Comparison of ENCODE assay signal across 8 cellular contexts in genomic region chr4:184745747-184746531, GRCh38. TPM values are rescaled to one million over a fixed set of nuclear protein-coding genes. Genes with fewer than 3 reads are reported as not detected.
A peak's percentile ranks its signal among the peaks of the same experiment; 100 is the strongest.
DNase-seq lines count a peak whose midpoint lies in the region; ATAC-seq, FAIRE-seq and TF ChIP-seq lines count a peak whose summit lies in the region.

No MANE protein-coding gene starts in this region.

- H3K36me3 ChIP-seq in GM23338 (ENCODE audit: insufficient read depth): no peaks in the 10 kb centered on the region
- H3K36me3 ChIP-seq in body of pancreas (replicated peaks in 1 of 2; ENCODE audit: insufficient read depth in 1 of 2, low read depth in 2 of 2): no peaks in the 10 kb centered on the region
- H3K36me3 ChIP-seq in smooth muscle cell (ENCODE audit: low read depth): no peaks in the 10 kb centered on the region

- H3K27me3 ChIP-seq in GM23338 (ENCODE audit: insufficient read depth) (no peaks in the 10 kb centered on the region), body of pancreas (no peaks in the 10 kb centered on the region), smooth muscle cell (ENCODE audit: low read depth) (no peaks in the 10 kb centered on the region)

- no peak overlapping the region for H3K4me3 ChIP-seq in GM23338
- no peak overlapping the region for H3K4me3 ChIP-seq in body of pancreas
- H3K4me3 ChIP-seq in smooth muscle cell: no peak overlapping the region

- H3K9ac ChIP-seq in smooth muscle cell (ENCODE audit: low read depth): no peak overlapping the region

- intact Hi-C loops in body of pancreas (cut with DNase I): loop anchor here (5.0 kb wide), 1 partner anchor 236 kb away; no protein-coding TSS in a partner anchor

- H3K4me1 ChIP-seq in GM23338 (ENCODE audit: insufficient read depth): peaks cover 33% of the 10 kb centered on the region
- H3K4me1 ChIP-seq in body of pancreas: peaks cover 38% of the 10 kb centered on the region
- peaks cover 8% of the 10 kb centered on the region for H3K4me1 ChIP-seq in smooth muscle cell (ENCODE audit: low read depth)

- ATAC-seq in GM23338 (peak; percentile 39), body of pancreas (peak; percentile 67), HG03108 (IDR thresholded peaks at IDR 0.05; ENCODE audit: unreplicated experiment) (no peak)

- 20 to 21% methylated on average over 12 of the region's 12 CpGs for WGBS in body of pancreas, 2 donors
- 40% methylated on average over 12 of the region's 12 CpGs for WGBS in smooth muscle cell (ENCODE audit: low lambda C conversion rate)

- H3K4me1 Mint-ChIP-seq in GM23338: peaks cover 43% of the 10 kb centered on the region

- peak; percentile 84 to 87 for TF ChIP-seq CTCF in GM23338 (conservative IDR thresholded peaks at IDR 0.05; ENCODE audit: low read depth in 2 of 2)
- peak; percentile 38 to 87 (median 82) for TF ChIP-seq CTCF in body of pancreas (IDR thresholded peaks at IDR 0.05)
- TF ChIP-seq CTCF in smooth muscle cell (IDR thresholded peaks at IDR 0.05; ENCODE audit: borderline replicate concordance, insufficient read depth, poor library complexity, severe bottlenecking): peak; percentile 73

- peak; percentile 56 for DNase-seq in COR-L47 (lab: John Stamatoyannopoulos, UW)
- peak; percentile 90 for DNase-seq in GM23338 (ENCODE audit: low spot score)
- DNase-seq in NCI-H2029 (lab: John Stamatoyannopoulos, UW): peak; percentile 23
- peak; percentile 81 to 86 (median 84) for DNase-seq in body of pancreas
- peak; percentile 73 for DNase-seq in iPS-NIHi7 (ENCODE audit: extremely low spot score)
- no peak for DNase-seq in smooth muscle cell (lab: John Stamatoyannopoulos, UW; ENCODE audit: unreplicated experiment)

- H3K9me3 Mint-ChIP-seq in GM23338: peaks cover 15% of the 10 kb centered on the region

- H4K20me1 ChIP-seq in GM23338 (replicated peaks; ENCODE audit: insufficient read depth): no peaks in the 10 kb centered on the region
- no peaks in the 10 kb centered on the region for H4K20me1 ChIP-seq in smooth muscle cell (ENCODE audit: low read depth)

- no peak overlapping the region for H3K4me2 ChIP-seq in GM23338
- peak overlapping the region; percentile 59 for H3K4me2 ChIP-seq in smooth muscle cell

- peak; percentile 61 for FAIRE-seq in TTC549 (lab: Jason Lieb, UNC)

- H3F3A ChIP-seq in GM23338 (replicated peaks; ENCODE audit: low read depth) (no peaks in the 10 kb centered on the region), smooth muscle cell (ENCODE audit: low read depth) (no peaks in the 10 kb centered on the region)

- TF ChIP-seq POLR2A in body of pancreas (IDR thresholded peaks at IDR 0.05): peak in 1 of 3 donors; percentile 23

- no peak overlapping the region for H3K27ac ChIP-seq in GM23338 (ENCODE audit: low read depth)
- peak overlapping the region; percentile 79 to 90 (median 88) for H3K27ac ChIP-seq in body of pancreas
- peak overlapping the region; percentile 67 for H3K27ac ChIP-seq in smooth muscle cell (ENCODE audit: low read depth)

- no peaks in the 10 kb centered on the region for H3K9me2 ChIP-seq in GM23338 (ENCODE audit: insufficient read depth)

- H3K79me2 ChIP-seq in GM23338 (replicated peaks; ENCODE audit: insufficient read depth): no peaks in the 10 kb centered on the region
- H3K79me2 ChIP-seq in smooth muscle cell (ENCODE audit: low read depth): no peaks in the 10 kb centered on the region

- peaks cover 14% of the 10 kb centered on the region for H3K27me3 Mint-ChIP-seq in GM23338 (ENCODE audit: insufficient read depth, low read depth, poor library complexity)

- no peak overlapping the region for H2AFZ ChIP-seq in GM23338
- H2AFZ ChIP-seq in smooth muscle cell (ENCODE audit: low read depth): peak overlapping the region; percentile 6

- H3K36me3 Mint-ChIP-seq in GM23338 (ENCODE audit: low read depth): peaks cover 12% of the 10 kb centered on the region

- H3K27ac Mint-ChIP-seq in GM23338: peak overlapping the region; percentile 9; the same call in 1 of the 2 replicates

- no peaks in the 10 kb centered on the region for H3K9me3 ChIP-seq in body of pancreas
- no peaks in the 10 kb centered on the region for H3K9me3 ChIP-seq in smooth muscle cell (replicated peaks; ENCODE audit: low read depth)

- H3K4me3 Mint-ChIP-seq in GM23338: no peak overlapping the region

TF ChIP-seq in GM23338, 12 proteins besides CTCF, POLR2A, EP300 and RAD21:
- TF ChIP-seq EZH2 (IDR thresholded peaks at IDR 0.05; ENCODE audit: low read depth, unreplicated experiment) (no peak), ZNF114 (CRISPR knock-in tag; IDR thresholded peaks at IDR 0.05) (no peak), STAT1 (IDR thresholded peaks at IDR 0.05; ENCODE audit: unreplicated experiment) (no peak)

RNA-seq across cellular contexts. Expression of gene CENPU, which starts 12.0 kb away (rescaled TPM):
- total RNA-seq in GM23338 (2014; rRNA removed; shearing (Covaris generic)): 77.0 and 88.3 TPM in 2 replicates
- polyA plus RNA-seq in GM23338 (2016; fragmentation: Nextera tagmentation; extraction: Ambion mirVana) (152 and 186 TPM in 2 replicates), smooth muscle cell (9.1 and 12.2 TPM in 2 replicates)
- total RNA-seq in body of pancreas (1 to 10 TPM; 2.1 to 2.3 TPM), smooth muscle cell (12.9 and 18.4 TPM in 2 replicates)
